Comparison of ENCODE assay signal across 21 cellular contexts in genomic region chr10:99630991-99631390, GRCh38. TPM values are rescaled to one million over a fixed set of nuclear protein-coding genes. Genes with fewer than 3 reads are reported as not detected.
DNase-seq lines count a peak whose midpoint lies in the region; ATAC-seq and TF ChIP-seq lines count a peak whose summit lies in the region.
"Had no signal": no experiment of that assay in that cellular context is flagged by ENCODE, and none has a peak within 500 bp of the region (broad histone marks: within the 10 kb centered on the region; RNA-seq: fewer than 3 reads in every experiment).

No MANE protein-coding gene starts in this region.

- H3K4me2 ChIP-seq in mesenchymal stem cell (ENCODE audit: low read length, poor library complexity, severe bottlenecking) = no peak overlapping the region

- no peak overlapping the region for H2AFZ ChIP-seq in mesenchymal stem cell (ENCODE audit: low read depth, low read length)

- TF ChIP-seq CTCF in endodermal cell (conservative IDR thresholded peaks at IDR 0.05) = no peak
- TF ChIP-seq CTCF in thyroid gland (IDR thresholded peaks at IDR 0.05) = no peak

- peaks cover 3% of the 10 kb centered on the region for H3K27me3 Mint-ChIP-seq in endodermal cell (ENCODE audit: insufficient read depth)
- peaks cover 33 to 47% of the 10 kb centered on the region in 2 donors for H3K27me3 Mint-ChIP-seq in effector memory CD8-positive, alpha-beta T cell

- intact Hi-C loops in thyroid gland (cut with DNase I) = no loop called here

- no peak overlapping the region for H3K4ac ChIP-seq in mesenchymal stem cell (ENCODE audit: low read depth in 1 of 2, low read length in 2 of 2)

- H3K23ac ChIP-seq in mesenchymal stem cell (ENCODE audit: low read length in 2 of 2) = no peak overlapping the region

- no peaks in the 10 kb centered on the region for H3K79me1 ChIP-seq in mesenchymal stem cell (replicated peaks; ENCODE audit: low read length, poor library complexity, severe bottlenecking)

- no peaks in the 10 kb centered on the region for H3K36me3 Mint-ChIP-seq in endodermal cell (ENCODE audit: low read depth)
- H3K36me3 Mint-ChIP-seq in effector memory CD8-positive, alpha-beta T cell (ENCODE audit: insufficient read depth) = no peaks in the 10 kb centered on the region
- H3K36me3 Mint-ChIP-seq: activated naive CD4-positive, alpha-beta T cell treated with anti-CD3 and anti-CD28 coated beads, Interleukin-2, amount 10 ng/mL, durations not matched to agents 7 days and 5 days had no signal

- H2BK15ac ChIP-seq in mesenchymal stem cell (ENCODE audit: low read depth, poor library complexity, severe bottlenecking) = no peak overlapping the region

- no peaks in the 10 kb centered on the region for H3K9me3 Mint-ChIP-seq in endodermal cell
- no peaks in the 10 kb centered on the region for H3K9me3 Mint-ChIP-seq in effector memory CD8-positive, alpha-beta T cell
- H3K9me3 Mint-ChIP-seq: activated naive CD4-positive, alpha-beta T cell treated with anti-CD3 and anti-CD28 coated beads, Interleukin-2, amount 10 ng/mL, durations not matched to agents 7 days and 5 days; nephron progenitor cell had no signal

- no peak overlapping the region for H2AK5ac ChIP-seq in mesenchymal stem cell (ENCODE audit: low read length, severe bottlenecking)

- no peak overlapping the region for H4K91ac ChIP-seq in mesenchymal stem cell (ENCODE audit: low read length)

- peak; percentile 14 for DNase-seq in GF-D8 (lab: John Stamatoyannopoulos, UW)
- peak; percentile 19 for DNase-seq in NCI-H226
- no peak for DNase-seq in endodermal cell
- no peak for DNase-seq in mesenchymal stem cell
- no peak for DNase-seq in effector memory CD8-positive, alpha-beta T cell
- no peak for DNase-seq in 8988T
- DNase-seq in thyroid gland = no peak
- DNase-seq: activated T-cell treated with anti-CD3 and anti-CD28 coated beads, Interleukin-2, amount 50 U/mL, for 48 hours; anterior cingulate cortex; central memory CD4-positive, alpha-beta T cell; dorsolateral prefrontal cortex; hypothalamus; NCI-H1436; NCI-H510A treated with DMSO at 0.1 percent for 48 hours; nephron progenitor cell; stimulated activated naive CD8-positive, alpha-beta T cell treated with anti-CD3 and anti-CD28 coated beads, Interleukin-15, Interleukin-2, amounts not matched to agents 100 U/mL and 50 U/mL, for 24 hours had no signal

- peaks cover 22% of the 10 kb centered on the region for H3K4me1 Mint-ChIP-seq in endodermal cell
- no peaks in the 10 kb centered on the region for H3K4me1 Mint-ChIP-seq in effector memory CD8-positive, alpha-beta T cell (ENCODE audit: low read depth in 2 of 2)
- H3K4me1 Mint-ChIP-seq: activated naive CD4-positive, alpha-beta T cell treated with anti-CD3 and anti-CD28 coated beads, Interleukin-2, amount 10 ng/mL, durations not matched to agents 7 days and 5 days; nephron progenitor cell had no signal

- H3K4me1 ChIP-seq in endodermal cell (ENCODE audit: control insufficient read depth, insufficient read depth, low read length) (peaks cover 4% of the 10 kb centered on the region), mesenchymal stem cell (ENCODE audit: control insufficient read depth, insufficient read depth, low read depth, low read length) (no peaks in the 10 kb centered on the region), thyroid gland (no peaks in the 10 kb centered on the region)
- H3K4me1 ChIP-seq: gastroesophageal sphincter, right lobe of liver had no signal

- no peak overlapping the region for H4K8ac ChIP-seq in mesenchymal stem cell (ENCODE audit: low read length)

- no peak overlapping the region for H3K27ac ChIP-seq in endodermal cell (ENCODE audit: low read depth, low read length)
- H3K27ac ChIP-seq in mesenchymal stem cell (ENCODE audit: low read length, poor library complexity, severe bottlenecking) = no peak overlapping the region
- no peak overlapping the region for H3K27ac ChIP-seq in thyroid gland
- H3K27ac ChIP-seq: dorsolateral prefrontal cortex, gastroesophageal sphincter, right lobe of liver had no signal

- H3K9me3 ChIP-seq in endodermal cell (ENCODE audit: control insufficient read depth, low read length) = peaks cover 2% of the 10 kb centered on the region
- no peaks in the 10 kb centered on the region for H3K9me3 ChIP-seq in mesenchymal stem cell (ENCODE audit: control insufficient read depth, low read length)
- no peaks in the 10 kb centered on the region for H3K9me3 ChIP-seq in thyroid gland
- H3K9me3 ChIP-seq: gastroesophageal sphincter, right lobe of liver, tibial nerve had no signal

- no peak overlapping the region for H3K18ac ChIP-seq in mesenchymal stem cell (ENCODE audit: low read depth in 1 of 2, low read length in 2 of 2)

- no peak overlapping the region for H3K4me3 Mint-ChIP-seq in endodermal cell
- H3K4me3 Mint-ChIP-seq in effector memory CD8-positive, alpha-beta T cell = no peak overlapping the region
- H3K4me3 Mint-ChIP-seq: activated naive CD4-positive, alpha-beta T cell treated with anti-CD3 and anti-CD28 coated beads, Interleukin-2, amount 10 ng/mL, durations not matched to agents 7 days and 5 days; nephron progenitor cell had no signal

- no peak for ATAC-seq in effector memory CD8-positive, alpha-beta T cell (replicated peaks)
- ATAC-seq in GM21529 (IDR thresholded peaks at IDR 0.05; ENCODE audit: unreplicated experiment) = no peak
- ATAC-seq: gastroesophageal sphincter; stimulated activated naive CD8-positive, alpha-beta T cell treated with anti-CD3 and anti-CD28 coated beads, Interleukin-15, Interleukin-2, amounts not matched to agents 100 U/mL and 50 U/mL, for 24 hours had no signal

- no peak overlapping the region for H2BK12ac ChIP-seq in mesenchymal stem cell (ENCODE audit: low read length in 2 of 2)

- H3K14ac ChIP-seq in mesenchymal stem cell (ENCODE audit: low read length in 2 of 2) = no peak overlapping the region

- H3K27me3 ChIP-seq in endodermal cell (ENCODE audit: control insufficient read depth, insufficient read depth, low read length, poor library complexity, severe bottlenecking) (no peaks in the 10 kb centered on the region), mesenchymal stem cell (ENCODE audit: control insufficient read depth in 1 of 2, insufficient read depth in 1 of 2, low read length in 2 of 2) (no peaks in the 10 kb centered on the region), thyroid gland (no peaks in the 10 kb centered on the region)
- H3K27me3 ChIP-seq: dorsolateral prefrontal cortex, right lobe of liver, tibial nerve had no signal

- no peak overlapping the region for H2BK120ac ChIP-seq in mesenchymal stem cell (ENCODE audit: low read depth, low read length)

- no peak overlapping the region for H3K4me3 ChIP-seq in endodermal cell (ENCODE audit: low read length)
- H3K4me3 ChIP-seq in mesenchymal stem cell (ENCODE audit: insufficient read depth in 1 of 2, low read depth in 1 of 2, low read length in 2 of 2) = no peak overlapping the region
- no peak overlapping the region for H3K4me3 ChIP-seq in thyroid gland (replicated peaks in 1 of 3)
- H3K4me3 ChIP-seq: dorsolateral prefrontal cortex, gastroesophageal sphincter, right lobe of liver, tibial nerve had no signal

- no peak overlapping the region for H2BK5ac ChIP-seq in mesenchymal stem cell (ENCODE audit: low read depth, low read length, poor library complexity, severe bottlenecking)

- no peaks in the 10 kb centered on the region for H3K36me3 ChIP-seq in endodermal cell (ENCODE audit: control insufficient read depth, insufficient read depth, low read length)
- H3K36me3 ChIP-seq in mesenchymal stem cell (ENCODE audit: control insufficient read depth in 1 of 2, insufficient read depth in 2 of 2, low read depth in 1 of 2, low read length in 2 of 2) = no peaks in the 10 kb centered on the region
- no peaks in the 10 kb centered on the region for H3K36me3 ChIP-seq in thyroid gland
- H3K36me3 ChIP-seq: gastroesophageal sphincter, right lobe of liver, tibial nerve had no signal

- H3K9ac ChIP-seq in endodermal cell (ENCODE audit: extremely low read depth, low read length, poor library complexity, severe bottlenecking) (no peak overlapping the region), mesenchymal stem cell (ENCODE audit: low read length) (peak overlapping the region; percentile 52)

- no peak for TF ChIP-seq POLR2A in thyroid gland (IDR thresholded peaks at IDR 0.05)

- H3K27ac Mint-ChIP-seq in endodermal cell = peak overlapping the region; percentile 7
- H3K27ac Mint-ChIP-seq in effector memory CD8-positive, alpha-beta T cell = no peak overlapping the region
- H3K27ac Mint-ChIP-seq: activated naive CD4-positive, alpha-beta T cell treated with anti-CD3 and anti-CD28 coated beads, Interleukin-2, amount 10 ng/mL, durations not matched to agents 7 days and 5 days; nephron progenitor cell had no signal

RNA-seq across cellular contexts. Expression of gene SLC25A28, which starts 10.8 kb away (rescaled TPM):
- 10 to 100 TPM; 20.4 to 30.0 TPM for total RNA-seq in endodermal cell
- 38.9 TPM for polyA plus RNA-seq in endodermal cell (2013, experiment 1 of 2)
- polyA plus RNA-seq in endodermal cell (2013, experiment 2 of 2) = 37.1 TPM
- polyA plus RNA-seq in mesenchymal stem cell (2013, experiment 1 of 2) = 36.1 TPM
- 35.3 TPM for polyA plus RNA-seq in mesenchymal stem cell (2013, experiment 2 of 2)
- 10 to 100 TPM; 10.1 to 28.2 (median 19.2) TPM for total RNA-seq in thyroid gland

RNA-seq across cellular contexts. Expression of gene ENTPD7, which starts 28.3 kb away (rescaled TPM):
- 10 to 100 TPM; 23.8 to 26.4 TPM for total RNA-seq in endodermal cell
- 9.7 TPM for polyA plus RNA-seq in endodermal cell (2013, experiment 1 of 2)
- 9.8 TPM for polyA plus RNA-seq in endodermal cell (2013, experiment 2 of 2)
- polyA plus RNA-seq in mesenchymal stem cell (2013, experiment 1 of 2) = 16.1 TPM
- 16.0 TPM for polyA plus RNA-seq in mesenchymal stem cell (2013, experiment 2 of 2)
- total RNA-seq in thyroid gland = 10 to 100 TPM in 2 of 4 donors, 1 to 10 TPM in 2; 7.8 to 13.7 (median 10.2) TPM

Comparison
In these comparisons a context has a peak if more than half of its experiments do, and no peak if none do; other contexts are left out.
1. DNase-seq: peak in GF-D8 (single experiment) and NCI-H226 (single experiment); none in endodermal cell (single experiment), mesenchymal stem cell (single experiment), effector memory CD8-positive, alpha-beta T cell (0 of 3), 8988T (single experiment) and thyroid gland (0 of 2).